23 cellular contexts compared by ENCODE assay signal in the genomic region with DNA sequence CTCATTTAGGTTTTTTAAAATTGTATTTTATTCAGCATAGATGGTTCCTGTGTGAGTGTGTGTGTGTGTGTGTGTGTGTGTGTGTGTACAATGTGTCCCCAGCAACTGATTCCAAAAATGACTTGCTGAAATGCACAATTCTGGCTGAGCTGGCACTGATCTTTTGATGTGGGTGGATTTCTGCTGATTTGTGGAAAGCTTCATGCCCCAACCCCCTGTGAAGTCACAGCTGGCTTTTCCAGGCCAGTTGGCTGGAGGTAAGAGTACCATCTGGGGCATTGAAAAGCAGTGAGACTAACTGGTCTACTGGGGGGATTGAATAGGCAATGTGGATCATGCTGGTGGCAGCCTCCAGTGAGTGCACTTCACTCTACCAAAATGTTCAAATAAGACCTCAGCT.
DNase-seq lines count a peak whose midpoint lies in the region; ATAC-seq and TF ChIP-seq lines count a peak whose summit lies in the region.
"Had no signal": no experiment of that assay in that cellular context is flagged by ENCODE, and none has a peak within 500 bp of the region (broad histone marks: within the 10 kb centered on the region; RNA-seq: fewer than 3 reads in every experiment).

No MANE protein-coding gene starts in this region.

- POLR2A ChIA-PET in IMR-90 (lab: Charles Lee; ENCODE audit: unreplicated experiment) = no interaction called here

- no peak for TF ChIP-seq POLR2A in IMR-90 (IDR thresholded peaks at IDR 0.05; ENCODE audit: low read depth, low read length)

- H4K8ac ChIP-seq in IMR-90 (ENCODE audit: low read depth in 2 of 2, low read length in 2 of 2) = no peak overlapping the region

- no peak overlapping the region for H3K23ac ChIP-seq in IMR-90 (ENCODE audit: low read depth, low read length)

- peaks cover 4% of the 10 kb centered on the region; the same call in 1 of the 2 replicates for H3K9me1 ChIP-seq in IMR-90 (ENCODE audit: insufficient read depth, low read length)

- 0 out of 2 replicates have a peak overlapping the region, but pooled peaks have one; percentile 39 for H3K14ac ChIP-seq in IMR-90 (replicated peaks; ENCODE audit: low read depth, low read length)

- H3K27ac ChIP-seq in IMR-90 (ENCODE audit: insufficient read depth, low read length) = no peak overlapping the region
- H3K27ac ChIP-seq: C4-2B, KMS-11, SJSA1 had no signal

- H3K18ac ChIP-seq in IMR-90 (ENCODE audit: low read depth, low read length) = no peak overlapping the region

- no peak overlapping the region for H2AFZ ChIP-seq in IMR-90 (replicated peaks; ENCODE audit: low read length, poor library complexity)

- no peak overlapping the region for H4K91ac ChIP-seq in IMR-90 (ENCODE audit: insufficient read depth, low read depth, low read length)

- intact Hi-C loops in IMR-90 (cut with micrococcal nuclease) (no loop called here), head of caudate nucleus (cut with DNase I) (no loop called here)

- no peak overlapping the region for H3K4ac ChIP-seq in IMR-90 (ENCODE audit: low read depth, low read length)

- H3K4me1 ChIP-seq in IMR-90 (ENCODE audit: control insufficient read depth, insufficient read depth, low read length) = peaks cover 7% of the 10 kb centered on the region; the same call in 1 of the 2 replicates
- H3K4me1 ChIP-seq: HAP-1, SJSA1 had no signal

- H3K9ac ChIP-seq in IMR-90 (ENCODE audit: low read depth, low read length) = no peak overlapping the region
- H3K9ac ChIP-seq: KMS-11 had no signal

- DNase-seq in IMR-90 (peak; percentile 11), NCI-H2171 treated with DMSO at 0.1 percent for 48 hours (lab: John Stamatoyannopoulos, UW) (peak; percentile 84), head of caudate nucleus (peak in 27 of 42 donors; percentile 3 to 61 (median 23)), NCI-H2227 treated with DMSO at 0.1 percent for 48 hours (lab: John Stamatoyannopoulos, UW) (no peak), hippocampal formation (lab: John Stamatoyannopoulos, UW) (no peak), NOMO-1 (lab: John Stamatoyannopoulos, UW; ENCODE audit: unreplicated experiment in 2 of 2) (no peak)
- DNase-seq in activated CD4-positive, CD25-positive, alpha-beta regulatory T cell treated with anti-CD3 and anti-CD28 coated beads, Interleukin-2, amount 50 U/mL, for 72 hours = no peak
- DNase-seq: CD8-positive, alpha-beta memory T cell; GOT3; HFFc6; NCI-H1092 treated with DMSO at 0.1 percent for 48 hours; NCI-H1436; NCI-H2029 treated with DMSO at 0.1 percent for 48 hours; NCI-H345; NCI-H82; NK-92 treated with Interleukin-12 subunit alpha and Interleukin-12 subunit beta, amount 100 ng/mL, for 24 hours; Right ventricle myocardium superior; RPMI8226; T-helper 2 cell had no signal

- no peak overlapping the region for H2AK5ac ChIP-seq in IMR-90 (ENCODE audit: low read depth, low read length)

- no peak overlapping the region for H4K5ac ChIP-seq in IMR-90 (ENCODE audit: low read depth, low read length)

- CTCF ChIA-PET in IMR-90 (lab: Yijun Ruan, JAX) = no interaction called here

- BruUV-seq in IMR-90 (replicated peaks; lab: Mats Ljungman, UMichigan) = no TSS peak

- TF ChIP-seq RAD21 in IMR-90 (IDR thresholded peaks at IDR 0.05; ENCODE audit: low read length) = no peak

- H2BK120ac ChIP-seq in IMR-90 (ENCODE audit: low read depth, low read length) = no peak overlapping the region; the same call in 1 of the 2 replicates

- H3K79me1 ChIP-seq in IMR-90 (ENCODE audit: low read depth in 1 of 2, low read length in 2 of 2) = no peaks in the 10 kb centered on the region

- H3K56ac ChIP-seq in IMR-90 (ENCODE audit: extremely low read depth, insufficient read depth, low read length) = no peak overlapping the region

- H2BK15ac ChIP-seq in IMR-90 (ENCODE audit: low read depth, low read length) = no peak overlapping the region

- H3K9me3 ChIP-seq in IMR-90 (ENCODE audit: control insufficient read depth, insufficient read depth, low read length) = no peaks in the 10 kb centered on the region
- H3K9me3 ChIP-seq: HAP-1, SJSA1 had no signal

- no peaks in the 10 kb centered on the region for H3K36me3 ChIP-seq in IMR-90 (ENCODE audit: control insufficient read depth, insufficient read depth, low read length)
- H3K36me3 ChIP-seq: HAP-1, SJSA1 had no signal

- dilution Hi-C loops in IMR-90 (cut with HindIII; ENCODE audit: low sequenced_read_pairs, unreplicated experiment) = no loop called here

- in situ Hi-C loops in IMR-90 (cut with MboI; ENCODE audit: low sequenced_read_pairs) = no loop called here

- no peak overlapping the region for H2BK20ac ChIP-seq in IMR-90 (ENCODE audit: low read depth, low read length)

- H3K4me3 ChIP-seq in IMR-90 (ENCODE audit: insufficient read depth, low read depth, low read length) = no peak overlapping the region
- H3K4me3 ChIP-seq: HAP-1, SJSA1 had no signal

- TF ChIP-seq CTCF in IMR-90 (conservative IDR thresholded peaks at IDR 0.05; ENCODE audit: low read depth, low read length) = no peak

- H3K27me3 ChIP-seq in IMR-90 (ENCODE audit: control insufficient read depth, insufficient read depth, low read length) = peaks cover 2% of the 10 kb centered on the region; the same call in 1 of the 2 replicates
- H3K27me3 ChIP-seq: SJSA1 had no signal

- H3K4me2 ChIP-seq in IMR-90 (ENCODE audit: low read depth, low read length) = no peak overlapping the region
- H3K4me2 ChIP-seq: KMS-11 had no signal

- ATAC-seq in IMR-90 (ENCODE audit: low read depth) = no peak

- no peak overlapping the region for H2AK9ac ChIP-seq in IMR-90 (replicated peaks; ENCODE audit: low read depth, low read length, poor library complexity)

- H2BK5ac ChIP-seq in IMR-90 (ENCODE audit: low read depth, low read length, poor library complexity, severe bottlenecking) = no peak overlapping the region

- no peaks in the 10 kb centered on the region for H4K20me1 ChIP-seq in IMR-90 (ENCODE audit: insufficient read depth, low read length)

TF ChIP-seq in IMR-90, 13 proteins besides CTCF, POLR2A, EP300 and RAD21:
- TF ChIP-seq MXI1 (IDR thresholded peaks at IDR 0.05; ENCODE audit: borderline replicate concordance, low read depth, low read length) (no peak), NFE2L2 (IDR thresholded peaks at IDR 0.05; ENCODE audit: low read depth, low read length) (no peak), CEBPB (IDR thresholded peaks at IDR 0.05; ENCODE audit: low read depth, low read length) (no peak), CHD1 (IDR thresholded peaks at IDR 0.05; ENCODE audit: low read depth, low read length) (no peak), MAFK (IDR thresholded peaks at IDR 0.05; ENCODE audit: low read depth, low read length) (no peak), RCOR1 (IDR thresholded peaks at IDR 0.05; ENCODE audit: insufficient replicate concordance, low read length) (no peak), BHLHE40 (IDR thresholded peaks at IDR 0.05; ENCODE audit: low read depth, low read length) (no peak), FOS (IDR thresholded peaks at IDR 0.05; ENCODE audit: low read depth, low read length) (no peak), SMC3 (IDR thresholded peaks at IDR 0.05; ENCODE audit: low read depth, low read length) (no peak), MAZ (IDR thresholded peaks at IDR 0.05; ENCODE audit: borderline replicate concordance, low read depth, low read length) (no peak), RFX5 (IDR thresholded peaks at IDR 0.05; ENCODE audit: low read depth, low read length) (no peak)
- TF ChIP-seq, protein P1, sequence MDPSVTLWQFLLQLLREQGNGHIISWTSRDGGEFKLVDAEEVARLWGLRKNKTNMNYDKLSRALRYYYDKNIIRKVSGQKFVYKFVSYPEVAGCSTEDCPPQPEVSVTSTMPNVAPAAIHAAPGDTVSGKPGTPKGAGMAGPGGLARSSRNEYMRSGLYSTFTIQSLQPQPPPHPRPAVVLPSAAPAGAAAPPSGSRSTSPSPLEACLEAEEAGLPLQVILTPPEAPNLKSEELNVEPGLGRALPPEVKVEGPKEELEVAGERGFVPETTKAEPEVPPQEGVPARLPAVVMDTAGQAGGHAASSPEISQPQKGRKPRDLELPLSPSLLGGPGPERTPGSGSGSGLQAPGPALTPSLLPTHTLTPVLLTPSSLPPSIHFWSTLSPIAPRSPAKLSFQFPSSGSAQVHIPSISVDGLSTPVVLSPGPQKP (IDR thresholded peaks at IDR 0.05; ENCODE audit: borderline replicate concordance, low read depth, low read length) = no peak
- TF ChIP-seq, protein P2, sequence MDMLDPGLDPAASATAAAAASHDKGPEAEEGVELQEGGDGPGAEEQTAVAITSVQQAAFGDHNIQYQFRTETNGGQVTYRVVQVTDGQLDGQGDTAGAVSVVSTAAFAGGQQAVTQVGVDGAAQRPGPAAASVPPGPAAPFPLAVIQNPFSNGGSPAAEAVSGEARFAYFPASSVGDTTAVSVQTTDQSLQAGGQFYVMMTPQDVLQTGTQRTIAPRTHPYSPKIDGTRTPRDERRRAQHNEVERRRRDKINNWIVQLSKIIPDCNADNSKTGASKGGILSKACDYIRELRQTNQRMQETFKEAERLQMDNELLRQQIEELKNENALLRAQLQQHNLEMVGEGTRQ (IDR thresholded peaks at IDR 0.05; ENCODE audit: low read depth, low read length) = no peak

Comparison
In these comparisons a context has a peak if more than half of its experiments do, and no peak if none do; other contexts are left out.
1. DNase-seq: peak in IMR-90 (single experiment), NCI-H2171 treated with DMSO at 0.1 percent for 48 hours (single experiment) and head of caudate nucleus (27 of 42); none in NCI-H2227 treated with DMSO at 0.1 percent for 48 hours (single experiment), activated CD4-positive, CD25-positive, alpha-beta regulatory T cell treated with anti-CD3 and anti-CD28 coated beads, Interleukin-2, amount 50 U/mL, for 72 hours (single experiment), hippocampal formation (0 of 2) and NOMO-1 (0 of 2).